8 cellular contexts compared by ENCODE assay signal in genomic region chr19:14253822-14254396, GRCh38. TPM values are rescaled to one million over a fixed set of nuclear protein-coding genes. Genes with fewer than 3 reads are reported as not detected.
DNase-seq lines count a peak whose midpoint lies in the region; TF ChIP-seq lines count a peak whose summit lies in the region.
"Not testable (repeated sequence)": the region's sequence is repeated elsewhere in the genome, so short reads cannot be mapped to it uniquely, and the experiment has no call there.

No MANE protein-coding gene starts in this region.

- POLR2A ChIA-PET in activated CD4-positive, alpha-beta memory T cell treated with anti-CD3 and anti-CD28 coated beads for 36 hours (lab: Charles Lee): not testable (repeated sequence)

- not testable (repeated sequence) for H3K4me1 ChIP-seq in iPS-15b (ENCODE audit: control insufficient read depth, insufficient read depth, low read length); uterus

- not testable (repeated sequence) for H3K27ac Mint-ChIP-seq in activated CD4-positive, alpha-beta memory T cell treated with anti-CD3 and anti-CD28 coated beads for 36 hours; nephron progenitor cell

- CTCF ChIA-PET in activated CD4-positive, alpha-beta memory T cell treated with anti-CD3 and anti-CD28 coated beads for 36 hours (lab: Charles Lee): not testable (repeated sequence)

- not testable (repeated sequence) for H3K27me3 ChIP-seq in iPS-15b (ENCODE audit: control insufficient read depth, insufficient read depth, low read length); uterus

- not testable (repeated sequence) for H3K36me3 ChIP-seq in iPS-15b (ENCODE audit: control insufficient read depth, insufficient read depth, low read length); uterus

- H3K27me3 Mint-ChIP-seq in activated CD4-positive, alpha-beta memory T cell treated with anti-CD3 and anti-CD28 coated beads for 36 hours; nephron progenitor cell (ENCODE audit: low read depth, poor library complexity): not testable (repeated sequence)

- H3K9me3 ChIP-seq in iPS-15b (ENCODE audit: control insufficient read depth, insufficient read depth, low read length); uterus: not testable (repeated sequence)

- TF ChIP-seq POLR2A in uterus (IDR thresholded peaks at IDR 0.05): not testable (repeated sequence)

- peak overlapping the region; percentile 52 to 65 for H3K27ac ChIP-seq in uterus

- H3K4me3 ChIP-seq in iPS-15b (ENCODE audit: low read depth, low read length): peak overlapping the region; percentile 22
- not testable (repeated sequence) for H3K4me3 ChIP-seq in uterus

- not testable (repeated sequence) for TF ChIP-seq CTCF in nephron progenitor cell (IDR thresholded peaks at IDR 0.05); uterus (IDR thresholded peaks at IDR 0.05)

- intact Hi-C loops in activated CD4-positive, alpha-beta memory T cell treated with anti-CD3 and anti-CD28 coated beads for 36 hours (cut with micrococcal nuclease); uterus (cut with DNase I; ENCODE audit: low total_unique reads): not testable (repeated sequence)

- not testable (repeated sequence) for H3K4me1 Mint-ChIP-seq in activated CD4-positive, alpha-beta memory T cell treated with anti-CD3 and anti-CD28 coated beads for 36 hours (ENCODE audit: low read depth)
- peaks cover 28% of the 10 kb centered on the region for H3K4me1 Mint-ChIP-seq in nephron progenitor cell

- H3K4me3 Mint-ChIP-seq in activated CD4-positive, alpha-beta memory T cell treated with anti-CD3 and anti-CD28 coated beads for 36 hours; nephron progenitor cell: not testable (repeated sequence)

- not testable (repeated sequence) for H3K36me3 Mint-ChIP-seq in activated CD4-positive, alpha-beta memory T cell treated with anti-CD3 and anti-CD28 coated beads for 36 hours; nephron progenitor cell (ENCODE audit: low read depth)

- not testable (repeated sequence) for H3K9me3 Mint-ChIP-seq in activated CD4-positive, alpha-beta memory T cell treated with anti-CD3 and anti-CD28 coated beads for 36 hours; nephron progenitor cell

- DNase-seq in COR-L47 (lab: John Stamatoyannopoulos, UW) (peak; percentile 47), NCI-H1105 (lab: John Stamatoyannopoulos, UW) (peak; percentile 76), NCI-H748 (lab: John Stamatoyannopoulos, UW; ENCODE audit: unreplicated experiment) (peak; percentile 75), dermis blood vessel endothelial cell (peak; percentile 40), nephron progenitor cell (peak; percentile 51), uterus (peak; percentile 45 to 57)
- peak; percentile 31 for DNase-seq in activated CD4-positive, alpha-beta memory T cell treated with anti-CD3 and anti-CD28 coated beads for 36 hours

- H3K9ac ChIP-seq in iPS-15b (ENCODE audit: low read depth, low read length): not testable (repeated sequence)

RNA-seq across cellular contexts. Expression of gene ADGRL1, which starts 47.9 kb away (rescaled TPM):
- 10 to 100 TPM in 1 of 2 experiments, 1 to 10 TPM in 1; 8.4 to 10.9 TPM for total RNA-seq in activated CD4-positive, alpha-beta memory T cell treated with anti-CD3 and anti-CD28 coated beads for 36 hours
- 5.1 and 6.3 TPM in 2 replicates for total RNA-seq in dermis blood vessel endothelial cell
- total RNA-seq in uterus: 10 to 100 TPM in 2 of 4 donors, 1 to 10 TPM in 2; 2.4 to 64.0 (median 20.7) TPM
